Comparison of ENCODE assay signal across 3 cellular contexts in genomic region chr7:139463421-139463820, GRCh38. TPM values are rescaled to one million over a fixed set of nuclear protein-coding genes. Genes with fewer than 3 reads are reported as not detected.
"Had no signal": no experiment of that assay in that cellular context is flagged by ENCODE, and none has a peak within 500 bp of the region (broad histone marks: within the 10 kb centered on the region; RNA-seq: fewer than 3 reads in every experiment).

No MANE protein-coding gene starts in this region.

RNA-seq across cellular contexts. Expression of gene KLRG2, which starts 20.1 kb away (rescaled TPM):
- total RNA-seq: H4, HFFc6 had no signal
- polyA plus RNA-seq: GM23248 had no signal
